ENCODE assay signal across 14 cellular contexts in genomic region chr5:31889131-31889561, GRCh38.
DNase-seq lines count a peak whose midpoint lies in the region; ATAC-seq and TF ChIP-seq lines count a peak whose summit lies in the region.
"Had no signal": no experiment of that assay in that cellular context is flagged by ENCODE, and none has a peak within 500 bp of the region (broad histone marks: within the 10 kb centered on the region; RNA-seq: fewer than 3 reads in every experiment).

No MANE protein-coding gene starts in this region.

- no peak overlapping the region for H3K4me3 Mint-ChIP-seq in activated CD8-positive, alpha-beta T cell treated with anti-CD3 and anti-CD28 coated beads, Interleukin-2, amount 10 ng/mL, durations not matched to agents 7 days and 5 days
- H3K4me3 Mint-ChIP-seq: activated CD8-positive, alpha-beta T cell treated with anti-CD3 and anti-CD28 coated beads for 36 hours; CD4-positive, CD25-positive, alpha-beta regulatory T cell; central memory CD8-positive, alpha-beta T cell; stimulated activated naive CD8-positive, alpha-beta T cell treated with anti-CD3 and anti-CD28 coated beads, Interleukin-15, Interleukin-2, amounts not matched to agents 100 ng/mL and 50 ng/mL, for 24 hours had no signal

- H3K9me3 ChIP-seq in WERI-Rb-1 (ENCODE audit: severe bottlenecking) (peaks cover 5% of the 10 kb centered on the region), ascending aorta (no peaks in the 10 kb centered on the region)
- H3K9me3 ChIP-seq: esophagus muscularis mucosa, Peyer's patch had no signal

- no peaks in the 10 kb centered on the region for H3K36me3 Mint-ChIP-seq in activated CD8-positive, alpha-beta T cell treated with anti-CD3 and anti-CD28 coated beads, Interleukin-2, amount 10 ng/mL, durations not matched to agents 7 days and 5 days (ENCODE audit: low read depth)
- H3K36me3 Mint-ChIP-seq: CD4-positive, CD25-positive, alpha-beta regulatory T cell had no signal

- peak overlapping the region; percentile 65 for H3K27ac ChIP-seq in WERI-Rb-1
- peak overlapping the region; percentile 96 for H3K27ac ChIP-seq in substantia nigra (ENCODE audit: low read depth, low read length, poor library complexity, severe bottlenecking)
- peak overlapping the region in 1 of 2 donors; percentile 5 for H3K27ac ChIP-seq in ascending aorta
- H3K27ac ChIP-seq: Peyer's patch had no signal

- no peaks in the 10 kb centered on the region for H3K9me3 Mint-ChIP-seq in activated CD8-positive, alpha-beta T cell treated with anti-CD3 and anti-CD28 coated beads, Interleukin-2, amount 10 ng/mL, durations not matched to agents 7 days and 5 days (ENCODE audit: insufficient read depth)
- H3K9me3 Mint-ChIP-seq: activated CD8-positive, alpha-beta T cell treated with anti-CD3 and anti-CD28 coated beads for 36 hours; CD4-positive, CD25-positive, alpha-beta regulatory T cell; central memory CD8-positive, alpha-beta T cell; stimulated activated naive CD8-positive, alpha-beta T cell treated with anti-CD3 and anti-CD28 coated beads, Interleukin-15, Interleukin-2, amounts not matched to agents 100 ng/mL and 50 ng/mL, for 24 hours had no signal

- POLR2A ChIA-PET in activated CD8-positive, alpha-beta T cell treated with anti-CD3 and anti-CD28 coated beads, Interleukin-2, amount 10 ng/mL, durations not matched to agents 7 days and 5 days (lab: Charles Lee) = no interaction called here

- ATAC-seq in activated CD8-positive, alpha-beta T cell treated with anti-CD3 and anti-CD28 coated beads, Interleukin-2, amount 10 ng/mL, durations not matched to agents 7 days and 5 days = no peak
- ATAC-seq: activated CD8-positive, alpha-beta T cell treated with anti-CD3 and anti-CD28 coated beads for 36 hours had no signal

- H3K4me3 ChIP-seq in WERI-Rb-1 (ENCODE audit: low read depth, low read length) (no peak overlapping the region; the same call in 1 of the 2 replicates), ascending aorta (peak overlapping the region in 1 of 2 donors; percentile 33)
- H3K4me3 ChIP-seq: esophagus muscularis mucosa, Peyer's patch had no signal

- H3K4me1 Mint-ChIP-seq in activated CD8-positive, alpha-beta T cell treated with anti-CD3 and anti-CD28 coated beads, Interleukin-2, amount 10 ng/mL, durations not matched to agents 7 days and 5 days (ENCODE audit: low read depth) = no peaks in the 10 kb centered on the region
- H3K4me1 Mint-ChIP-seq: CD4-positive, CD25-positive, alpha-beta regulatory T cell; central memory CD8-positive, alpha-beta T cell had no signal

- peaks cover 0 to 4% of the 10 kb centered on the region in 2 donors for H3K4me1 ChIP-seq in ascending aorta
- H3K4me1 ChIP-seq: Peyer's patch had no signal

- H3K36me3 ChIP-seq in WERI-Rb-1 (no peaks in the 10 kb centered on the region), ascending aorta (no peaks in the 10 kb centered on the region)
- H3K36me3 ChIP-seq: esophagus muscularis mucosa, Peyer's patch had no signal

- no peak for TF ChIP-seq CTCF in WERI-Rb-1 (IDR thresholded peaks at IDR 0.05; ENCODE audit: low read depth, low read length)
- TF ChIP-seq CTCF in ascending aorta (IDR thresholded peaks at IDR 0.05) = no peak

- DNase-seq in NCI-H2107 (lab: John Stamatoyannopoulos, UW) (peak; percentile 16), WERI-Rb-1 (peak; percentile 32), islet precursor cell (peak; percentile 74), substantia nigra (lab: John Stamatoyannopoulos, UW) (peak in 1 of 49 donors; percentile 30), ascending aorta (ENCODE audit: low spot score in 2 of 2) (no peak), T-helper 2 cell (no peak)
- DNase-seq in activated CD8-positive, alpha-beta T cell treated with anti-CD3 and anti-CD28 coated beads, Interleukin-2, amount 10 ng/mL, durations not matched to agents 7 days and 5 days = no peak
- DNase-seq: activated CD8-positive, alpha-beta T cell treated with anti-CD3 and anti-CD28 coated beads for 36 hours; CD4-positive, CD25-positive, alpha-beta regulatory T cell; NCI-H1694 treated with DMSO at 0.1 percent for 48 hours; Peyer's patch had no signal

- no peak overlapping the region for H3K27ac Mint-ChIP-seq in activated CD8-positive, alpha-beta T cell treated with anti-CD3 and anti-CD28 coated beads, Interleukin-2, amount 10 ng/mL, durations not matched to agents 7 days and 5 days
- H3K27ac Mint-ChIP-seq: activated CD8-positive, alpha-beta T cell treated with anti-CD3 and anti-CD28 coated beads for 36 hours; CD4-positive, CD25-positive, alpha-beta regulatory T cell; stimulated activated naive CD8-positive, alpha-beta T cell treated with anti-CD3 and anti-CD28 coated beads, Interleukin-15, Interleukin-2, amounts not matched to agents 100 ng/mL and 50 ng/mL, for 24 hours had no signal

- intact Hi-C loops in ascending aorta (cut with DNase I) = no loop called here

- H3K27me3 ChIP-seq in WERI-Rb-1 (ENCODE audit: insufficient read depth, low read depth, severe bottlenecking) = no peaks in the 10 kb centered on the region
- no peaks in the 10 kb centered on the region for H3K27me3 ChIP-seq in ascending aorta
- H3K27me3 ChIP-seq: esophagus muscularis mucosa, Peyer's patch had no signal

- no peaks in the 10 kb centered on the region for H3K27me3 Mint-ChIP-seq in activated CD8-positive, alpha-beta T cell treated with anti-CD3 and anti-CD28 coated beads, Interleukin-2, amount 10 ng/mL, durations not matched to agents 7 days and 5 days (ENCODE audit: low read depth)
- H3K27me3 Mint-ChIP-seq: activated CD8-positive, alpha-beta T cell treated with anti-CD3 and anti-CD28 coated beads for 36 hours; stimulated activated naive CD8-positive, alpha-beta T cell treated with anti-CD3 and anti-CD28 coated beads, Interleukin-15, Interleukin-2, amounts not matched to agents 100 ng/mL and 50 ng/mL, for 24 hours had no signal

- CTCF ChIA-PET in activated CD8-positive, alpha-beta T cell treated with anti-CD3 and anti-CD28 coated beads, Interleukin-2, amount 10 ng/mL, durations not matched to agents 7 days and 5 days (lab: Charles Lee) = interaction anchor here (0.9 kb wide), 1 partner anchor 188 kb away, joined by 3 read pairs; no protein-coding TSS in a partner anchor

Comparison
In these comparisons a context has a peak if more than half of its experiments do, and no peak if none do; other contexts are left out.
1. DNase-seq: peak in NCI-H2107 (single experiment), WERI-Rb-1 (single experiment) and islet precursor cell (single experiment); none in ascending aorta (0 of 2), activated CD8-positive, alpha-beta T cell treated with anti-CD3 and anti-CD28 coated beads, Interleukin-2, amount 10 ng/mL, durations not matched to agents 7 days and 5 days (single experiment) and T-helper 2 cell (0 of 5).